In the genomic region with DNA sequence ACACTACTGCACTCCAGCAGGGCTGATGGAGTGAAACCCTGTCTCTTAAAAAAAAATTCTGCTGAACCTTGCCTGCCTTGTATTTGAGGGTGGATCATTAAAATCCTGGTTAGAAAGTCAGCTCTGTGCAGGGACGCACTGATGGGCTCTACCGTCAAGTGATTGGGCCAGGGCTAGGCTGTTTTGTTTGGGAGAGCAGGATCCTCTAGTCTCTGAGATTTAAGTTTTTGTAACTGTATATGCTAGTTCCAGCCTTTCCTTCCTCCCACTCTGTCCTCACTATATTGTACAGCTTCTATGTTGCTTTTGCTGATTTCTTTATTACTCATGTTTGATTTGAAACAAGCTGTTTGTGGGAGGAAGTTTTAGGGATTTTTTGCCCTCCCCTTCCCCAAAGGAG, we compare ENCODE assay signal across 1 cellular context.
TF ChIP-seq lines count a peak whose summit lies in the region.

No MANE protein-coding gene starts in this region.

TF ChIP-seq in GM23338, 12 proteins besides CTCF, POLR2A, EP300 and RAD21 (continued from another document):
- no peak for TF ChIP-seq EZH2 (IDR thresholded peaks at IDR 0.05; ENCODE audit: low read depth, unreplicated experiment)
- TF ChIP-seq POLR2AphosphoS5 (IDR thresholded peaks at IDR 0.05; ENCODE audit: low read depth) = no peak
TF ChIP-seq in GM23338: peak in this region for 0.
